In the genomic region with DNA sequence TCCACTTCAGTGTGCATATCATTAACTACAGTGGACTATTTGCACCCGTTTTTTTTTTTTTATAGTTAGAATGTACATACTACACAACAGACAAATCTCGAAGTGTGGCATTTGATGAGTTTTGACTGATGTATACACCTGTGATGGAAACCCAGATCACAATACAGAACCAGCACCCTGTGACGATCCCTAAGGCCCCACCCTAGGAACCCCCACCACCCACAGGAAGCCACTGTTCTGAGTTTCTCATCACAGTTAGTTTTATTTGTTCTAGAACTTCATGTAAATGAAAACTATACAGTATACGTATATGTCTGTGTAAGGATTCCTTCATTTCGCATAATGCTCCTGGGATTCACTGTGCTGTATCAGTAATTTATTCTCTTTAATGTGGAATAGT, we compare ENCODE assay signal across 27 cellular contexts.
DNase-seq lines count a peak whose midpoint lies in the region; ATAC-seq and TF ChIP-seq lines count a peak whose summit lies in the region.
"Had no signal": no experiment of that assay in that cellular context is flagged by ENCODE, and none has a peak within 500 bp of the region (broad histone marks: within the 10 kb centered on the region; RNA-seq: fewer than 3 reads in every experiment).

No MANE protein-coding gene starts in this region.

- H3K4me1 Mint-ChIP-seq in T-cell (peaks cover 71 to 86% (median 78%) of the 10 kb centered on the region in 3 donors), natural killer cell (peaks cover 63 to 66% of the 10 kb centered on the region in 2 donors)
- H3K4me1 Mint-ChIP-seq in activated naive CD4-positive, alpha-beta T cell treated with anti-CD3 and anti-CD28 coated beads, Interleukin-2, amount 10 ng/mL, durations not matched to agents 7 days and 5 days = peaks cover 97% of the 10 kb centered on the region
- H3K4me1 Mint-ChIP-seq: brain had no signal

- H3K27me3 Mint-ChIP-seq in T-cell (no peaks in the 10 kb centered on the region), natural killer cell (ENCODE audit: low read depth in 2 of 2) (no peaks in the 10 kb centered on the region)
- H3K27me3 Mint-ChIP-seq in activated naive CD4-positive, alpha-beta T cell treated with anti-CD3 and anti-CD28 coated beads, Interleukin-2, amount 10 ng/mL, durations not matched to agents 7 days and 5 days = no peaks in the 10 kb centered on the region
- H3K27me3 Mint-ChIP-seq: brain, progenitor cell of endocrine pancreas had no signal

- H3K9me3 ChIP-seq in PC-3 (ENCODE audit: low read length) = no peaks in the 10 kb centered on the region
- H3K9me3 ChIP-seq: left lung, MG63, Peyer's patch, stomach, thyroid gland, vagina had no signal

- ATAC-seq in T-cell (replicated peaks in 1 of 4) (no peak), natural killer cell (no peak), PC-3 (no peak)
- ATAC-seq: GM12878, left lung, sciatic nerve had no signal

- peaks cover 10% of the 10 kb centered on the region; the same call in 1 of the 2 replicates for H3K36me3 ChIP-seq in PC-3 (ENCODE audit: low read depth, low read length)
- H3K36me3 ChIP-seq: MG63 had no signal

- CTCF ChIA-PET in T-cell (lab: Charles Lee) = no interaction called here
- CTCF ChIA-PET in activated naive CD4-positive, alpha-beta T cell treated with anti-CD3 and anti-CD28 coated beads, Interleukin-2, amount 10 ng/mL, durations not matched to agents 7 days and 5 days (lab: Charles Lee) = interaction anchor here (2.0 to 2.5 kb wide), 2 partner anchors 19 to 63 kb away, joined by 5 to 7 read pairs; no protein-coding TSS in a partner anchor
- CTCF ChIA-PET in PC-3 (lab: Charles Lee) = no interaction called here

- POLR2A ChIA-PET in T-cell (lab: Charles Lee) = no interaction called here
- POLR2A ChIA-PET in PC-3 (lab: Charles Lee; ENCODE audit: unreplicated experiment) = no interaction called here

- peak overlapping the region; percentile 77 to 94 for H3K27ac Mint-ChIP-seq in T-cell
- peak overlapping the region; percentile 90 for H3K27ac Mint-ChIP-seq in activated naive CD4-positive, alpha-beta T cell treated with anti-CD3 and anti-CD28 coated beads, Interleukin-2, amount 10 ng/mL, durations not matched to agents 7 days and 5 days
- H3K27ac Mint-ChIP-seq in natural killer cell = peak overlapping the region; percentile 87 to 92
- H3K27ac Mint-ChIP-seq: brain, CD14-positive monocyte, progenitor cell of endocrine pancreas had no signal

- peak; percentile 53 for DNase-seq in activated naive CD4-positive, alpha-beta T cell treated with Interleukin-2 at 50 U/mL for 16 hours
- no peak for DNase-seq in activated naive CD4-positive, alpha-beta T cell treated with anti-CD3 and anti-CD28 coated beads, Interleukin-2, amount 50 U/mL, for 16 hours
- DNase-seq in T-cell (no peak), natural killer cell (no peak), PC-3 (no peak), LoVo (ENCODE audit: low spot score) (no peak), HUDEP-2 (lab: John Stamatoyannopoulos, UW; ENCODE audit: unreplicated experiment in 76 of 76) (no peak)
- DNase-seq in activated naive CD4-positive, alpha-beta T cell treated with anti-CD3 and anti-CD28 coated beads, Interleukin-2, amount 10 ng/mL, durations not matched to agents 7 days and 5 days = no peak
- DNase-seq: DMS 273 treated with DMSO at 0.1 percent for 48 hours; EL; KBM-7; left lung; mesenchymal stem cell; MG63; NCI-H2029 treated with DMSO at 0.1 percent for 48 hours; NCI-H526 treated with DMSO at 0.1 percent for 48 hours; Peyer's patch; SIG-M5; stimulated activated CD4-positive, alpha-beta T cell treated with anti-CD3 and anti-CD28 coated beads, Interleukin-12 subunit alpha, Interleukin-12 subunit beta, amount 100 ng/mL, for 4 hours; stomach; thyroid gland had no signal

- no peaks in the 10 kb centered on the region for H3K79me2 ChIP-seq in PC-3 (ENCODE audit: low read length)

- no peaks in the 10 kb centered on the region for H3K9me2 ChIP-seq in PC-3 (replicated peaks; ENCODE audit: low read length)

- H3K9me3 Mint-ChIP-seq in T-cell (no peaks in the 10 kb centered on the region), natural killer cell (no peaks in the 10 kb centered on the region)
- peaks cover 6% of the 10 kb centered on the region for H3K9me3 Mint-ChIP-seq in activated naive CD4-positive, alpha-beta T cell treated with anti-CD3 and anti-CD28 coated beads, Interleukin-2, amount 10 ng/mL, durations not matched to agents 7 days and 5 days
- H3K9me3 Mint-ChIP-seq: CD14-positive monocyte had no signal

- intact Hi-C loops in natural killer cell (cut with micrococcal nuclease) (loop anchor here (5.0 kb wide), 2 partner anchors 62 to 202 kb away; a partner anchor contains a TSS), PC-3 (cut with micrococcal nuclease) (no loop called here)

- no peaks in the 10 kb centered on the region for H4K20me1 ChIP-seq in PC-3 (ENCODE audit: low read length)

- H3K27ac ChIP-seq in PC-3 (ENCODE audit: low read length) = no peak overlapping the region
- H3K27ac ChIP-seq: left lung, Peyer's patch, stomach, thyroid gland, vagina had no signal

- H3F3A ChIP-seq in PC-3 (ENCODE audit: low read length, unreplicated experiment) = no peaks in the 10 kb centered on the region

- no peak overlapping the region for H3K9ac ChIP-seq in PC-3 (ENCODE audit: low read length)

- peaks cover 23% of the 10 kb centered on the region for H3K36me3 Mint-ChIP-seq in T-cell
- peaks cover 49% of the 10 kb centered on the region for H3K36me3 Mint-ChIP-seq in activated naive CD4-positive, alpha-beta T cell treated with anti-CD3 and anti-CD28 coated beads, Interleukin-2, amount 10 ng/mL, durations not matched to agents 7 days and 5 days
- no peaks in the 10 kb centered on the region for H3K36me3 Mint-ChIP-seq in natural killer cell

- BruUV-seq in PC-3 (replicated peaks; lab: Mats Ljungman, UMichigan) = no TSS peak

- no peak for TF ChIP-seq CTCF in natural killer cell (IDR thresholded peaks at IDR 0.05)
- TF ChIP-seq CTCF in PC-3 (conservative IDR thresholded peaks at IDR 0.05; ENCODE audit: low read depth, low read length) = no peak

- H3K4me3 ChIP-seq in PC-3 (ENCODE audit: low read length) = no peak overlapping the region
- H3K4me3 ChIP-seq: GM12878, left lung, MG63, Peyer's patch, stomach, thyroid gland, vagina had no signal

- no peaks in the 10 kb centered on the region for H3K27me3 ChIP-seq in PC-3 (ENCODE audit: low read length)
- H3K27me3 ChIP-seq: left lung, MG63, Peyer's patch, stomach, thyroid gland, vagina had no signal

- no peak overlapping the region for H3K4me3 Mint-ChIP-seq in T-cell
- H3K4me3 Mint-ChIP-seq in activated naive CD4-positive, alpha-beta T cell treated with anti-CD3 and anti-CD28 coated beads, Interleukin-2, amount 10 ng/mL, durations not matched to agents 7 days and 5 days = no peak overlapping the region
- peak overlapping the region; percentile 53 for H3K4me3 Mint-ChIP-seq in natural killer cell
- H3K4me3 Mint-ChIP-seq: brain, CD14-positive monocyte had no signal

- no peaks in the 10 kb centered on the region for H3K4me1 ChIP-seq in PC-3 (ENCODE audit: insufficient read depth, low read length)
- H3K4me1 ChIP-seq: left lung, stomach, thyroid gland, vagina had no signal

- H2AFZ ChIP-seq in PC-3 (ENCODE audit: low read length) = no peak overlapping the region

- no peak overlapping the region for H3K4me2 ChIP-seq in PC-3 (ENCODE audit: low read length)
